In genomic region chr10:124917939-124918830, GRCh38 we compare ENCODE assay signal across 2 cellular contexts.
TF ChIP-seq lines count a peak whose summit lies in the region.

No MANE protein-coding gene starts in this region.

TF ChIP-seq in GM12878, 131 proteins besides CTCF, POLR2A, EP300 and RAD21:
- peak; percentile 52; the same call in 1 of the 2 replicates for TF ChIP-seq MLLT1 (IDR thresholded peaks at IDR 0.05)
- no peak for TF ChIP-seq ATF7 (IDR thresholded peaks at IDR 0.05; ENCODE audit: low read depth)
TF ChIP-seq in GM12878: peak in this region for 1.

TF ChIP-seq in HEK293T, 16 proteins besides CTCF, POLR2A, EP300 and RAD21 (continued from another document):
- TF ChIP-seq CTBP1 (IDR thresholded peaks at IDR 0.05; ENCODE audit: borderline replicate concordance) = no peak
- TF ChIP-seq FOXK2 (IDR thresholded peaks at IDR 0.05) = no peak
